ENCODE assay signal across 1 cellular context in the genomic region with DNA sequence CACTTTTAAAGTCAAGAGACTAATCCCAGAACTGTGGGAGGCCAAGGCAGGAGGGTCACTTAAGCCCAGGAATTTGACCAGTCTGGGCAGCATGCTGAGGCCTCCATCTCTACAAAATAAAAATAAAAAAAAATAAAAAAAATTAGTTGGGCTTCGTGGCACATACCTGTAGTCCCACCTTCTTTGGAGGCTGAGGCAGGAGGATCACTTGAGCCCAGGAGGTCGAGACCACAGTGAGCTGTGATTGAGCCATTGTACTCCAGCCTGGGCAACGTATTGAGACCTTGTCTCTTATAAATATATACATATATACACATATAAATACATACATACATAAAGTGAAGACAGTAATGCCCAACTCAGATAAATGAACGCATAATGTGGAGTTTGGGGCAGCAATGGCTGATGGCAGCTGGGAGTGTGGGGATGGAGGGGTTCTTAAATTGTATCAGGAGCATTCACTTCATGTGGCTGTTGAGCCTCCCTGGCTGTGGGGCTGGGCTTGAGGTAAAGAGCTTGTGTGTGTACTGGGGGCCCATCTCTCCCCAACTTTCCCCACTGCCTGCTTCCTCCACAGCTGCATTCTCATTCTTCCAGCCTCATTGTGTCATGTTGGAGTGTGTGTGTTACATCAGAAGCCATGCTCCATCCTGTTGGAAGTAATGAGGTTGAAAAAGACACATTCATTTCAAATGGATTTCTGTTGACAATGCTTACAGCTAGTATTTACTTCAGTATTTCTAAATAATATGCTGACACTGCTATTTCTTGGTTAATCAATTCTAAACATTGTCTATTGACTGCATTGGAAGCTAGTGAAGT.
A peak's percentile ranks its signal among the peaks of the same experiment; 100 is the strongest.
TF ChIP-seq lines count a peak whose summit lies in the region.

No MANE protein-coding gene starts in this region.

TF ChIP-seq in HepG2, 621 proteins besides CTCF, POLR2A, EP300 and RAD21 (continued from another document):
- peak; percentile 98 to 99 for TF ChIP-seq MAFK (conservative IDR thresholded peaks at IDR 0.05 in 1 of 2, IDR thresholded peaks at IDR 0.05 in 1 of 2; ENCODE audit: low read length in 2 of 2)
- no peak for TF ChIP-seq ZNF33B (CRISPR knock-in tag; IDR thresholded peaks at IDR 0.05)
- TF ChIP-seq ARID4A (CRISPR knock-in tag; IDR thresholded peaks at IDR 0.05; ENCODE audit: borderline replicate concordance), result no peak
- TF ChIP-seq MAFF (IDR thresholded peaks at IDR 0.05; ENCODE audit: low read depth, low read length), result peak; percentile 99
- TF ChIP-seq ZNF251 (CRISPR knock-in tag; IDR thresholded peaks at IDR 0.05), result no peak
